In the genomic region with DNA sequence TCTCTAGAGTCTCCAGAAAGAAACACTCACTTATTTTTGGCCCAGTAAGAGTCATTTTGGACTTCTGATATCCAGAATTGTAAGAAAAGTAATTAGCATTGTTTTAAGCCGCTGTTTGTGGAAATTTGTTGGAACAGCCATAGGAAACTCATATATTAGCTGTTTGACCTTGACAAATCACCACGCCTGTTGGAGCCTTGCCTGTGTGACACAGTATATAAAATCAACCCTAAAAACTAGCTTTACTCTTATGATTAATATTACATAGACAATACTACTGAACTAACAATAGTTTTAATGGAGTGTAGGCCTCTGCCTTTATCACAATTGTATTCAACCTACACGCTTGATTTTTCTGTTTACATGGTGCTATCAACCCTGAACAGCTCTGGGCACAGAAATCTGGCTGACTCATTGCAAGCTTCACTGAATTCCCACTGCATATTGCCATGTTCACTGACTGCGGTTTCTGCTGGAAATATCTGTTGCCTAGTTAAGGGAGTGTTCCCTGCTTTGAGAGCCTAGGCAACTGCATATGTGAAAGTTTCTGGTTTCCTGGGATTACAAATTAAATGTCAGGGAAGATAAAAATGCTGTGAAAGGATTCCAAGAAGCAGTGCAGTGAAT, we compare ENCODE assay signal across 10 cellular contexts.
A peak's percentile ranks its signal among the peaks of the same experiment; 100 is the strongest.
DNase-seq lines count a peak whose midpoint lies in the region; ATAC-seq and TF ChIP-seq lines count a peak whose summit lies in the region.
"Had no signal": no experiment of that assay in that cellular context is flagged by ENCODE, and none has a peak within 500 bp of the region (broad histone marks: within the 10 kb centered on the region; RNA-seq: fewer than 3 reads in every experiment).

No MANE protein-coding gene starts in this region.

- H3K4me1 ChIP-seq in adipocyte (ENCODE audit: control insufficient read depth, insufficient read depth, low read length): peaks cover 29% of the 10 kb centered on the region

- no peak overlapping the region for H3K4me3 Mint-ChIP-seq in T-helper 2 cell treated with Interferon-gamma antibody and Interleukin-4, amounts not matched to agents 5 μg/mL and 100 μg/mL, for 36 hours
- no peak overlapping the region for H3K4me3 Mint-ChIP-seq in CD14-positive monocyte

- intact Hi-C loops in left ventricle myocardium superior (cut with micrococcal nuclease) (no loop called here), CD14-positive monocyte (cut with micrococcal nuclease) (no loop called here)

- TF ChIP-seq CTCF in CD14-positive monocyte (IDR thresholded peaks at IDR 0.05): no peak

- DNase-seq in HS-5 (ENCODE audit: low read depth): peak; percentile 15
- DNase-seq in adipocyte (ENCODE audit: low read depth): peak; percentile 70
- DNase-seq in left ventricle myocardium superior: no peak
- peak; percentile 25 for DNase-seq in skeletal muscle cell (ENCODE audit: low read depth)
- DNase-seq in T-helper 2 cell treated with Interferon-gamma antibody and Interleukin-4, amounts not matched to agents 5 μg/mL and 100 μg/mL, for 36 hours (ENCODE audit: low spot score): no peak
- DNase-seq in SKM-1 (lab: John Stamatoyannopoulos, UW; ENCODE audit: unreplicated experiment): no peak
- no peak for DNase-seq in CD14-positive monocyte (ENCODE audit: low spot score)
- DNase-seq: activated CD4-positive, CD25-positive, alpha-beta regulatory T cell; NCI-H187 treated with DMSO at 0.1 percent for 48 hours had no signal

- no peaks in the 10 kb centered on the region for H3K9me3 ChIP-seq in adipocyte (ENCODE audit: control insufficient read depth, low read length)

- no peaks in the 10 kb centered on the region for H3K36me3 ChIP-seq in adipocyte (ENCODE audit: control insufficient read depth, insufficient read depth, low read length, severe bottlenecking)

- no peak overlapping the region for H3K27ac Mint-ChIP-seq in T-helper 2 cell treated with Interferon-gamma antibody and Interleukin-4, amounts not matched to agents 5 μg/mL and 100 μg/mL, for 36 hours
- no peak overlapping the region for H3K27ac Mint-ChIP-seq in CD14-positive monocyte

- H3K9ac ChIP-seq in adipocyte (ENCODE audit: low read length): peak overlapping the region; percentile 5

- H3K27me3 ChIP-seq in adipocyte (replicated peaks; ENCODE audit: control insufficient read depth, insufficient read depth, low read length): no peaks in the 10 kb centered on the region

- H3K4me3 ChIP-seq in adipocyte (ENCODE audit: low read length) (peak overlapping the region; percentile 20), skeletal muscle cell (ENCODE audit: low read depth, low read length) (no peak overlapping the region)

- H3K4me1 Mint-ChIP-seq in T-helper 2 cell treated with Interferon-gamma antibody and Interleukin-4, amounts not matched to agents 5 μg/mL and 100 μg/mL, for 36 hours (ENCODE audit: low read depth): no peaks in the 10 kb centered on the region
- no peaks in the 10 kb centered on the region for H3K4me1 Mint-ChIP-seq in CD14-positive monocyte

- peaks cover 18% of the 10 kb centered on the region for H3K9me3 Mint-ChIP-seq in T-helper 2 cell treated with Interferon-gamma antibody and Interleukin-4, amounts not matched to agents 5 μg/mL and 100 μg/mL, for 36 hours
- H3K9me3 Mint-ChIP-seq in CD14-positive monocyte: peaks cover 4 to 10% (median 5%) of the 10 kb centered on the region in 7 donors

- no peaks in the 10 kb centered on the region for H3K36me3 Mint-ChIP-seq in T-helper 2 cell treated with Interferon-gamma antibody and Interleukin-4, amounts not matched to agents 5 μg/mL and 100 μg/mL, for 36 hours (ENCODE audit: low read depth)
- no peaks in the 10 kb centered on the region for H3K36me3 Mint-ChIP-seq in CD14-positive monocyte

- no peaks in the 10 kb centered on the region for H3K27me3 Mint-ChIP-seq in T-helper 2 cell treated with Interferon-gamma antibody and Interleukin-4, amounts not matched to agents 5 μg/mL and 100 μg/mL, for 36 hours (ENCODE audit: low read depth)
- peaks cover 0 to 1% (median 0%) of the 10 kb centered on the region in 3 donors for H3K27me3 Mint-ChIP-seq in CD14-positive monocyte (ENCODE audit: low read depth in 3 of 3)

- ATAC-seq in left ventricle myocardium superior: peak; percentile 72
- ATAC-seq in GM19035 (IDR thresholded peaks at IDR 0.05; ENCODE audit: unreplicated experiment): no peak

Comparison
In these comparisons a context has a peak if more than half of its experiments do, and no peak if none do; other contexts are left out.
1. DNase-seq: peak in HS-5 (single experiment), adipocyte (single experiment) and skeletal muscle cell (single experiment); none in left ventricle myocardium superior (single experiment), T-helper 2 cell treated with Interferon-gamma antibody and Interleukin-4, amounts not matched to agents 5 μg/mL and 100 μg/mL, for 36 hours (single experiment), SKM-1 (single experiment) and CD14-positive monocyte (single experiment).